24 cellular contexts compared by ENCODE assay signal in the genomic region with DNA sequence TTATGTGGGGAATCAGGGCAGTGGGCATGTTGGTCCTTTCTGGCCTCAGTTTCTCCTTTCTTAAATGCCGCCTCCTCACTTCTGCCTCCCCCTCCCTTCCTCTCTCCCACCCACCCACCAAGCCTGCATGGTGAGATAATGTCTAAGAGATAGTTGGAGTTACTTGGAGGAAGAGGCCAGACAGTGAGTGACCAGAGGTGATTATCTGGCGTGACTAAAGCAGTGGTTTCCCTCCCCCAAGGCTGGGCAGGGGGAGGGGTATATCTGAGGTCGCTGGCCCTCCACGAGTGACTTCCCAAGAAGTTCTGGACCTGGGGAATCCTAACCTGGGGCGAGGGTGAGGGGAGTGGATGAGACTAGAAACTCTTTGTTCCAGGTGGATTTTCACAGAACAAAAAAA. TPM values are rescaled to one million over a fixed set of nuclear protein-coding genes. Genes with fewer than 3 reads are reported as not detected.
DNase-seq lines count a peak whose midpoint lies in the region; ATAC-seq, FAIRE-seq and TF ChIP-seq lines count a peak whose summit lies in the region.
"Had no signal": no experiment of that assay in that cellular context is flagged by ENCODE, and none has a peak within 500 bp of the region (broad histone marks: within the 10 kb centered on the region; RNA-seq: fewer than 3 reads in every experiment).

No MANE protein-coding gene starts in this region.

- no peak for TF ChIP-seq EP300 in H1 (IDR thresholded peaks at IDR 0.05; ENCODE audit: borderline replicate concordance in 1 of 2, low read depth in 2 of 2, low read length in 2 of 2)

- H3K4ac ChIP-seq in H9 (ENCODE audit: low read depth, low read length) (no peak overlapping the region), H1 (replicated peaks; ENCODE audit: insufficient read length, low read depth, low read length) (no peak overlapping the region), mesendoderm (ENCODE audit: low read depth, low read length) (no peak overlapping the region)

- H3K23ac ChIP-seq in H9 (ENCODE audit: insufficient read length, low read depth, low read length): no peak overlapping the region
- no peak overlapping the region for H3K23ac ChIP-seq in H1 (ENCODE audit: insufficient read length)
- no peak overlapping the region for H3K23ac ChIP-seq in mesendoderm (ENCODE audit: low read length)

- ATAC-seq in GM19324 (IDR thresholded peaks at IDR 0.05; ENCODE audit: low FRiP score, unreplicated experiment): no peak
- no peak for ATAC-seq in mucosa of descending colon

- no peak overlapping the region for H4K91ac ChIP-seq in H9 (ENCODE audit: insufficient read length, low read depth, low read length)
- H4K91ac ChIP-seq in H1 (replicated peaks; ENCODE audit: insufficient read length, low read length): no peak overlapping the region

- DNase-seq in H9 (no peak), RCC 7860 (ENCODE audit: low spot score) (peak; percentile 56), H1 (ENCODE audit: low read depth in 1 of 2, low spot score in 2 of 2) (no peak), mesendoderm (no peak), AML-193 (lab: John Stamatoyannopoulos, UW) (no peak), MG63 (no peak), mucosa of descending colon (no peak)
- DNase-seq: CD4-positive, alpha-beta memory T cell; DMS153; GM23248; IMR-90; Karpas-422; NCI-H1092; NCI-H1436 treated with DMSO at 0.1 percent for 48 hours; NCI-H2029 treated with DMSO at 0.1 percent for 48 hours; NCI-H2171; NCI-H526 had no signal

- H2BK5ac ChIP-seq in H9 (ENCODE audit: insufficient read length, low read length) (no peak overlapping the region), H1 (ENCODE audit: low read depth, low read length) (no peak overlapping the region), mesendoderm (ENCODE audit: low read length) (no peak overlapping the region)

- H3K56ac ChIP-seq in H9 (ENCODE audit: insufficient read length, low read depth, low read length): no peak overlapping the region
- H3K56ac ChIP-seq in H1 (replicated peaks; ENCODE audit: insufficient read length, low read depth, low read length): no peak overlapping the region
- H3K56ac ChIP-seq in mesendoderm (ENCODE audit: low read length): peak overlapping the region; percentile 20

- H3K79me2 ChIP-seq in H9 (ENCODE audit: insufficient read depth, low read length) (no peaks in the 10 kb centered on the region), H1 (ENCODE audit: control insufficient read depth in 1 of 2, insufficient read depth in 2 of 2, low read length in 2 of 2) (no peaks in the 10 kb centered on the region), mesendoderm (ENCODE audit: control insufficient read depth, insufficient read depth, low read length) (no peaks in the 10 kb centered on the region)

- intact Hi-C loops in mucosa of descending colon (cut with DNase I, micrococcal nuclease): loop anchor here in 1 of 2 donors (5.0 kb wide), 1 partner anchor 118 kb away; a partner anchor contains a TSS

- H3K4me1 ChIP-seq in H9 (ENCODE audit: insufficient read depth, low read length): no peaks in the 10 kb centered on the region; the same call in 1 of the 2 replicates
- H3K4me1 ChIP-seq in H1 (replicated peaks in 1 of 4; ENCODE audit: control insufficient read depth in 3 of 4, insufficient read depth in 4 of 4, low read length in 3 of 4): peaks cover 3 to 18% (median 13%) of the 10 kb centered on the region in 4 experiments
- H3K4me1 ChIP-seq in mesendoderm (ENCODE audit: control insufficient read depth, low read depth, low read length): peaks cover 10% of the 10 kb centered on the region
- peaks cover 5% of the 10 kb centered on the region for H3K4me1 ChIP-seq in mucosa of descending colon (ENCODE audit: low read depth)

- H2BK120ac ChIP-seq in H9 (ENCODE audit: low read depth, low read length, poor library complexity, severe bottlenecking) (no peak overlapping the region), H1 (replicated peaks; ENCODE audit: low read depth, low read length) (no peak overlapping the region), mesendoderm (ENCODE audit: low read depth, low read length) (no peak overlapping the region)

- peak overlapping the region; percentile 72 for H3K4me2 ChIP-seq in H9 (ENCODE audit: insufficient read depth, insufficient read length, low read length)
- peak overlapping the region; percentile 41 to 77; a peak in 3 of 4 replicates for H3K4me2 ChIP-seq in H1 (ENCODE audit: insufficient read depth in 1 of 2, low read depth in 2 of 2, low read length in 2 of 2)
- H3K4me2 ChIP-seq in mesendoderm (ENCODE audit: low read length): no peak overlapping the region

- FAIRE-seq in RCC 7860 (lab: Jason Lieb, UNC) (no peak), H1 (lab: Jason Lieb, UNC) (no peak)
- FAIRE-seq: A549, GM12891 had no signal

- no peak for TF ChIP-seq RAD21 in H1 (IDR thresholded peaks at IDR 0.05 in 1 of 2, conservative IDR thresholded peaks at IDR 0.05 in 1 of 2; ENCODE audit: low read depth in 2 of 2, low read length in 2 of 2)

- POLR2A ChIA-PET in H1 (lab: Charles Lee; ENCODE audit: partially characterized antibody): interaction anchor here (1.2 to 1.7 kb wide), 4 partner anchors 16 to 414 kb away, joined by 3 to 6 read pairs (median 4); no protein-coding TSS in a partner anchor

- CTCF ChIA-PET in H1 (lab: Charles Lee; ENCODE audit: partially characterized antibody): interaction anchor here (0.9 to 13.4 kb wide), 16 partner anchors 10 to 115 kb away, joined by 3 to 217 read pairs (median 10); a partner anchor contains a TSS

- H4K8ac ChIP-seq in H9 (replicated peaks; ENCODE audit: insufficient read length, low read depth, low read length) (no peak overlapping the region), H1 (ENCODE audit: extremely low read depth, insufficient read depth, low read length) (no peak overlapping the region), mesendoderm (ENCODE audit: low read depth, low read length) (no peak overlapping the region)

- H2BK12ac ChIP-seq in H9 (ENCODE audit: insufficient read length, low read depth, low read length) (no peak overlapping the region), H1 (ENCODE audit: low read depth, low read length) (0 out of 2 replicates have a peak overlapping the region, but pooled peaks have one; percentile 46)

- H3K4me1 Mint-ChIP-seq in H9: peaks cover 34 to 51% of the 10 kb centered on the region in 2 experiments

- H3K14ac ChIP-seq in H9 (ENCODE audit: insufficient read depth, low read length) (no peak overlapping the region), H1 (ENCODE audit: insufficient read length) (no peak overlapping the region)

- peak overlapping the region in 1 of 4 experiments; percentile 61; a peak in 2 of 8 replicates for H3K4me3 ChIP-seq in H1 (ENCODE audit: extremely low read depth in 1 of 4, insufficient read depth in 2 of 4, low read depth in 3 of 4, low read length in 4 of 4)
- H3K4me3 ChIP-seq in mesendoderm (ENCODE audit: low read length): no peak overlapping the region
- no peak overlapping the region for H3K4me3 ChIP-seq in MG63
- no peak overlapping the region for H3K4me3 ChIP-seq in mucosa of descending colon
- H3K4me3 ChIP-seq: BLaER1 had no signal

- peaks cover 46% of the 10 kb centered on the region for H3K27me3 Mint-ChIP-seq in H9 (ENCODE audit: low read depth)

- TF ChIP-seq POLR2A in H1 (IDR thresholded peaks at IDR 0.05; ENCODE audit: control extremely low read depth in 1 of 2, low read depth in 2 of 2, low read length in 2 of 2): no peak

- H4K20me1 ChIP-seq in H9 (ENCODE audit: control insufficient read depth, insufficient read depth, insufficient read length) (peaks cover 3% of the 10 kb centered on the region), H1 (replicated peaks in 1 of 2; ENCODE audit: control insufficient read depth in 1 of 2, insufficient read depth in 2 of 2, low read length in 2 of 2) (no peaks in the 10 kb centered on the region)
- H4K20me1 ChIP-seq: BLaER1 had no signal

- WGBS in H9 (ENCODE audit: extremely low coverage, insufficient read length, low lambda C conversion rate): no CpG with 5 or more reads among the region's 5 CpGs
- 55% methylated on average over 4 of the region's 5 CpGs; no CpG with 5 or more reads in 1 of the 2 experiments for WGBS in H1 (ENCODE audit: extremely low coverage in 1 of 2, insufficient coverage in 1 of 2, insufficient read length in 1 of 2, insufficient replicate concordance in 2 of 2, low coverage in 1 of 2, low lambda C conversion rate in 2 of 2, missing lambda C conversion rate in 1 of 2), 2 experiments
- no CpG with 5 or more reads among the region's 5 CpGs for WGBS in mesendoderm (ENCODE audit: extremely low coverage, insufficient coverage, low lambda C conversion rate)

- no peak overlapping the region for H3K27ac Mint-ChIP-seq in H9
- H3K27ac Mint-ChIP-seq: CD4-positive, alpha-beta memory T cell had no signal

- no peaks in the 10 kb centered on the region for H3K36me3 Mint-ChIP-seq in H9 (ENCODE audit: insufficient read depth in 1 of 3, low read depth in 3 of 3)
- H3K36me3 Mint-ChIP-seq: CD4-positive, alpha-beta memory T cell had no signal

- TF ChIP-seq CTCF in H9 (conservative IDR thresholded peaks at IDR 0.05) (no peak), H1 (IDR thresholded peaks at IDR 0.05; ENCODE audit: control extremely low read depth in 1 of 3, insufficient read depth in 1 of 3, low read depth in 1 of 3, low read length in 3 of 3) (no peak), mucosa of descending colon (IDR thresholded peaks at IDR 0.05) (no peak)

- no peak overlapping the region for H3K27ac ChIP-seq in H9 (ENCODE audit: insufficient read length, low read depth, low read length)
- no peak overlapping the region for H3K27ac ChIP-seq in H1 (ENCODE audit: low read depth, low read length)
- H3K27ac ChIP-seq in mesendoderm (ENCODE audit: low read depth, low read length): no peak overlapping the region
- H3K27ac ChIP-seq: BLaER1, GM23248 had no signal

- H3K9ac ChIP-seq in H9 (ENCODE audit: extremely low read depth, insufficient read length, low read length): no peak overlapping the region
- H3K9ac ChIP-seq in H1 (replicated peaks in 1 of 4; ENCODE audit: extremely low read depth in 1 of 4, low read depth in 3 of 4, low read length in 3 of 4): no peak overlapping the region
- no peak overlapping the region for H3K9ac ChIP-seq in mesendoderm (ENCODE audit: low read length)
- H3K9ac ChIP-seq: BLaER1, GM23248 had no signal

- no peak overlapping the region for H4K5ac ChIP-seq in H9 (ENCODE audit: insufficient read length, low read depth, low read length)
- H4K5ac ChIP-seq in H1 (ENCODE audit: insufficient read length, low read depth, low read length): no peak overlapping the region
- no peak overlapping the region for H4K5ac ChIP-seq in mesendoderm (ENCODE audit: low read length)

- H2AK5ac ChIP-seq in H9 (ENCODE audit: insufficient read length, low read length): no peak overlapping the region
- no peak overlapping the region for H2AK5ac ChIP-seq in H1 (ENCODE audit: low read depth, low read length)
- H2AK5ac ChIP-seq in mesendoderm (ENCODE audit: low read length): no peak overlapping the region

- H3K36me3 ChIP-seq in H1 (ENCODE audit: control insufficient read depth in 2 of 4, insufficient read depth in 4 of 4, low read length in 3 of 4) (no peaks in the 10 kb centered on the region), mesendoderm (ENCODE audit: control insufficient read depth, insufficient read depth, low read length) (no peaks in the 10 kb centered on the region), MG63 (no peaks in the 10 kb centered on the region), mucosa of descending colon (ENCODE audit: low read depth) (no peaks in the 10 kb centered on the region)
- H3K36me3 ChIP-seq: BLaER1 had no signal

- H2AFZ ChIP-seq in H9 (ENCODE audit: low read length): no peak overlapping the region
- no peak overlapping the region for H2AFZ ChIP-seq in H1 (ENCODE audit: low read length)

- H2BK20ac ChIP-seq in H9 (ENCODE audit: low read depth, low read length, poor library complexity, severe bottlenecking): no peak overlapping the region
- H2BK20ac ChIP-seq in H1 (ENCODE audit: low read length): no peak overlapping the region

- H3K23me2 ChIP-seq in H9 (ENCODE audit: insufficient read length, low read depth, low read length, poor library complexity, severe bottlenecking): peaks cover 11% of the 10 kb centered on the region
- peaks cover 4% of the 10 kb centered on the region; the same call in 1 of the 2 replicates for H3K23me2 ChIP-seq in H1 (ENCODE audit: low read depth, low read length)

- H3K27me3 ChIP-seq in H9 (ENCODE audit: insufficient read depth, low read length): peaks cover 3% of the 10 kb centered on the region; the same call in 1 of the 2 replicates
- peaks cover 0 to 4% (median 1%) of the 10 kb centered on the region in 4 experiments; a peak in 5 of 7 replicates for H3K27me3 ChIP-seq in H1 (replicated peaks in 1 of 4; ENCODE audit: control insufficient read depth in 3 of 4, extremely low read depth in 1 of 4, insufficient read depth in 3 of 4, low read length in 3 of 4)
- no peaks in the 10 kb centered on the region for H3K27me3 ChIP-seq in mesendoderm (ENCODE audit: insufficient read depth, low read length, poor library complexity)
- peaks cover 2% of the 10 kb centered on the region for H3K27me3 ChIP-seq in MG63

- H3K79me1 ChIP-seq in H9 (ENCODE audit: insufficient read depth, low read depth, low read length, poor library complexity, severe bottlenecking) (no peaks in the 10 kb centered on the region), H1 (ENCODE audit: low read depth, low read length) (no peaks in the 10 kb centered on the region), mesendoderm (ENCODE audit: low read length) (no peaks in the 10 kb centered on the region)

- H2BK15ac ChIP-seq in H9 (ENCODE audit: low read depth, low read length) (no peak overlapping the region), H1 (ENCODE audit: low read length) (0 out of 2 replicates have a peak overlapping the region, but pooled peaks have one; percentile 46), mesendoderm (replicated peaks; ENCODE audit: low read depth) (no peak overlapping the region)

- peak overlapping the region; percentile 17 to 77; a peak in 3 of 5 replicates for H3K4me3 Mint-ChIP-seq in H9

- no peak overlapping the region for H3T11ph ChIP-seq in H9 (ENCODE audit: low read length)

- H3K18ac ChIP-seq in H9 (ENCODE audit: insufficient read length, low read depth, low read length): no peak overlapping the region
- no peak overlapping the region for H3K18ac ChIP-seq in H1 (ENCODE audit: extremely low read depth, low read length)
- no peak overlapping the region for H3K18ac ChIP-seq in mesendoderm (ENCODE audit: low read length)

- no peaks in the 10 kb centered on the region; a peak in 1 of 5 replicates for H3K9me3 Mint-ChIP-seq in H9
- H3K9me3 Mint-ChIP-seq: CD4-positive, alpha-beta memory T cell had no signal

- H3K9me3 ChIP-seq in H9 (ENCODE audit: control insufficient read depth, low read depth, low read length): no peaks in the 10 kb centered on the region
- H3K9me3 ChIP-seq in H1 (ENCODE audit: insufficient read depth in 2 of 2, low read depth in 1 of 2, low read length in 1 of 2): no peaks in the 10 kb centered on the region
- H3K9me3 ChIP-seq in MG63: no peaks in the 10 kb centered on the region
- no peaks in the 10 kb centered on the region for H3K9me3 ChIP-seq in mucosa of descending colon
- H3K9me3 ChIP-seq: A549, BLaER1 had no signal

RNA-seq across cellular contexts. Expression of a gene that starts 31.6 kb away (rescaled TPM):
- total RNA-seq in H9 (2021): not detected in 2 replicates
- not detected in 2 replicates for total RNA-seq in H1 (2021; fragmentation: NEBNext Ultra II Directional; extraction: Animal tissue kit (Norgen Biotek cat#: 25700))
- 0.15 and 0.22 TPM in 2 replicates for polyA plus RNA-seq in H1 (2011; rRNA removed)
- polyA plus RNA-seq in H1 (2011; cell fraction: cytosol; rRNA removed): 0.31 TPM
- 0.54 TPM for polyA plus RNA-seq in H1 (2011; cell fraction: nucleus; rRNA removed)
- 0.52 to 0.61 TPM in 2 of 4 replicates, not detected in the others for polyA plus RNA-seq in H1 (2012, experiment 1 of 2)
- polyA plus RNA-seq in H1 (2012, experiment 2 of 2): not detected
- polyA plus RNA-seq in H1 (2013, experiment 1 of 2): not detected
- polyA plus RNA-seq in H1 (2013, experiment 2 of 2): not detected
- not detected in 2 replicates for polyA minus RNA-seq in H1 (2011; rRNA and poly(A)+ RNA removed)
- polyA minus RNA-seq in H1 (2011; cell fraction: cytosol; rRNA and poly(A)+ RNA removed): not detected
- polyA minus RNA-seq in H1 (2011; cell fraction: nucleus; rRNA and poly(A)+ RNA removed): not detected
- not detected for polyA plus RNA-seq in mesendoderm (2013, experiment 1 of 2)
- not detected for polyA plus RNA-seq in mesendoderm (2013, experiment 2 of 2)
- total RNA-seq in MG63 (2014; rRNA removed; shearing (Covaris generic); ENCODE audit: low replicate concordance): not detected in 2 replicates
- not detected for total RNA-seq in mucosa of descending colon
- total RNA-seq: CD4-positive, alpha-beta memory T cell; Daoy; GM23248; IMR-90; MCF 10A; SK-MEL-5 had no signal
- polyA plus RNA-seq: A549; CD4-positive, alpha-beta memory T cell; GM23248; IMR-90 had no signal
